ENCODE assay signal across 8 cellular contexts in genomic region chr17:17693955-17694228, GRCh38. TPM values are rescaled to one million over a fixed set of nuclear protein-coding genes. Genes with fewer than 3 reads are reported as not detected.
DNase-seq lines count a peak whose midpoint lies in the region; ATAC-seq, FAIRE-seq and TF ChIP-seq lines count a peak whose summit lies in the region.

No MANE protein-coding gene starts in this region.

- FAIRE-seq in keratinocyte (lab: Jason Lieb, UNC) = no peak

- H3K4me1 ChIP-seq in keratinocyte (ENCODE audit: control insufficient read depth, extremely low read depth, insufficient read depth, low read length) (peaks cover 70% of the 10 kb centered on the region), thyroid gland (peaks cover 60 to 80% of the 10 kb centered on the region in 2 donors)

- H3K4me2 ChIP-seq in keratinocyte (ENCODE audit: control insufficient read depth, extremely low read depth, insufficient read depth, low read depth, low read length) = peak overlapping the region; percentile 88

- H3K27ac ChIP-seq in keratinocyte (ENCODE audit: control insufficient read depth, insufficient read depth, low read length) = peak overlapping the region; percentile 95
- H3K27ac ChIP-seq in thyroid gland = peak overlapping the region; percentile 94 to 99 (median 98)

- no peak overlapping the region for H2AFZ ChIP-seq in keratinocyte (ENCODE audit: control insufficient read depth, low read length)

- peak overlapping the region; percentile 68 for H3K4me3 Mint-ChIP-seq in activated T-cell treated with anti-CD3 and anti-CD28 coated beads, Interleukin-2, amount 50 U/mL, for 24 hours
- peak overlapping the region; percentile 64 for H3K4me3 Mint-ChIP-seq in activated CD8-positive, alpha-beta T cell treated with anti-CD3 and anti-CD28 coated beads, Interleukin-2, amount 10 ng/mL, durations not matched to agents 7 days and 5 days

- peak overlapping the region; percentile 96 for H3K27ac Mint-ChIP-seq in activated T-cell treated with anti-CD3 and anti-CD28 coated beads, Interleukin-2, amount 50 U/mL, for 24 hours
- H3K27ac Mint-ChIP-seq in activated CD8-positive, alpha-beta T cell treated with anti-CD3 and anti-CD28 coated beads, Interleukin-2, amount 10 ng/mL, durations not matched to agents 7 days and 5 days = peak overlapping the region; percentile 95

- POLR2A ChIA-PET in activated CD8-positive, alpha-beta T cell treated with anti-CD3 and anti-CD28 coated beads, Interleukin-2, amount 10 ng/mL, durations not matched to agents 7 days and 5 days (lab: Charles Lee) = interaction anchor here (1.1 to 5.4 kb wide), 2 partner anchors 11 to 143 kb away, joined by 3 to 38 read pairs; partner anchors contain the start of gene SREBF1

- peaks cover 23% of the 10 kb centered on the region for H4K20me1 ChIP-seq in keratinocyte (ENCODE audit: control insufficient read depth, extremely low read depth, insufficient read depth, low read length)

- no peak for TF ChIP-seq POLR2A in thyroid gland (IDR thresholded peaks at IDR 0.05)

- TF ChIP-seq CTCF in keratinocyte (optimal IDR thresholded peaks at IDR 0.05 in 1 of 3, IDR thresholded peaks at IDR 0.05 in 1 of 3, conservative IDR thresholded peaks at IDR 0.05 in 1 of 3; ENCODE audit: extremely low read depth in 1 of 3, insufficient read depth in 2 of 3, low read length in 3 of 3) (no peak), thyroid gland (IDR thresholded peaks at IDR 0.05) (no peak)

- H3K4me1 Mint-ChIP-seq in activated T-cell treated with anti-CD3 and anti-CD28 coated beads, Interleukin-2, amount 50 U/mL, for 24 hours (ENCODE audit: low read depth) = peaks cover 92% of the 10 kb centered on the region
- H3K4me1 Mint-ChIP-seq in activated CD8-positive, alpha-beta T cell treated with anti-CD3 and anti-CD28 coated beads, Interleukin-2, amount 10 ng/mL, durations not matched to agents 7 days and 5 days (ENCODE audit: low read depth) = peaks cover 74% of the 10 kb centered on the region

- intact Hi-C loops in thyroid gland (cut with DNase I) = no loop called here

- 0 to 14% methylated on average over 1 to 8 of the region's 8 CpGs for WGBS in thyroid gland, 2 donors

- no peaks in the 10 kb centered on the region for H3K9me3 ChIP-seq in keratinocyte (ENCODE audit: control insufficient read depth, low read depth, low read length)
- no peaks in the 10 kb centered on the region for H3K9me3 ChIP-seq in thyroid gland

- H3K36me3 ChIP-seq in keratinocyte (ENCODE audit: control insufficient read depth in 2 of 2, extremely low read depth in 1 of 2, insufficient read depth in 2 of 2, low read length in 2 of 2) (peaks cover 0 to 1% of the 10 kb centered on the region in 2 experiments), thyroid gland (no peaks in the 10 kb centered on the region)

- CTCF ChIA-PET in activated CD8-positive, alpha-beta T cell treated with anti-CD3 and anti-CD28 coated beads, Interleukin-2, amount 10 ng/mL, durations not matched to agents 7 days and 5 days (lab: Charles Lee) = interaction anchor here (1.2 to 1.3 kb wide), 3 partner anchors 118 to 279 kb away, joined by 3 read pairs; partner anchors contain the start of genes DRC3 and TOM1L2

- H3K9me3 Mint-ChIP-seq in activated T-cell treated with anti-CD3 and anti-CD28 coated beads, Interleukin-2, amount 50 U/mL, for 24 hours = no peaks in the 10 kb centered on the region
- H3K9me3 Mint-ChIP-seq in activated CD8-positive, alpha-beta T cell treated with anti-CD3 and anti-CD28 coated beads, Interleukin-2, amount 10 ng/mL, durations not matched to agents 7 days and 5 days (ENCODE audit: insufficient read depth) = no peaks in the 10 kb centered on the region

- DNase-seq in activated T-cell treated with anti-CD3 and anti-CD28 coated beads, Interleukin-2, amount 50 U/mL, for 24 hours = no peak
- DNase-seq in activated T-cell treated with anti-CD3 and anti-CD28 coated beads, Interleukin-2, amount 50 U/mL, for 48 hours = no peak
- no peak for DNase-seq in activated CD8-positive, alpha-beta T cell treated with anti-CD3 and anti-CD28 coated beads, Interleukin-2, amount 10 ng/mL, durations not matched to agents 7 days and 5 days
- DNase-seq in keratinocyte (ENCODE audit: low read depth, low spot score) (no peak), thyroid gland (no peak), glomerular visceral epithelial cell (ENCODE audit: extremely low spot score) (no peak), dermis blood vessel endothelial cell (no peak)

- H3K9ac ChIP-seq in keratinocyte (ENCODE audit: control insufficient read depth, extremely low read depth, insufficient read depth, low read length) = peak overlapping the region; percentile 80

- peaks cover 5% of the 10 kb centered on the region for H3K36me3 Mint-ChIP-seq in activated T-cell treated with anti-CD3 and anti-CD28 coated beads, Interleukin-2, amount 50 U/mL, for 24 hours (ENCODE audit: low read depth)
- no peaks in the 10 kb centered on the region for H3K36me3 Mint-ChIP-seq in activated CD8-positive, alpha-beta T cell treated with anti-CD3 and anti-CD28 coated beads, Interleukin-2, amount 10 ng/mL, durations not matched to agents 7 days and 5 days (ENCODE audit: low read depth)

- no peaks in the 10 kb centered on the region for H3K27me3 Mint-ChIP-seq in activated T-cell treated with anti-CD3 and anti-CD28 coated beads, Interleukin-2, amount 50 U/mL, for 24 hours
- no peaks in the 10 kb centered on the region for H3K27me3 Mint-ChIP-seq in activated CD8-positive, alpha-beta T cell treated with anti-CD3 and anti-CD28 coated beads, Interleukin-2, amount 10 ng/mL, durations not matched to agents 7 days and 5 days (ENCODE audit: low read depth)

- dilution Hi-C loops in keratinocyte (cut with MboI; ENCODE audit: extremely low pct_ligation_motif_present, low sequenced_read_pairs) = no loop called here

- ATAC-seq in activated CD8-positive, alpha-beta T cell treated with anti-CD3 and anti-CD28 coated beads, Interleukin-2, amount 10 ng/mL, durations not matched to agents 7 days and 5 days = peak; percentile 2
- no peak for ATAC-seq in GM19324 (IDR thresholded peaks at IDR 0.05; ENCODE audit: low FRiP score, unreplicated experiment)

- H3K27me3 ChIP-seq in keratinocyte (ENCODE audit: control insufficient read depth, extremely low read depth, insufficient read depth, low read length) (no peaks in the 10 kb centered on the region), thyroid gland (no peaks in the 10 kb centered on the region)

- peaks cover 85% of the 10 kb centered on the region for H3K79me2 ChIP-seq in keratinocyte (ENCODE audit: control insufficient read depth, insufficient read depth, low read length)

- H3K4me3 ChIP-seq in keratinocyte (ENCODE audit: control insufficient read depth in 2 of 3, extremely low read depth in 1 of 3, insufficient read depth in 2 of 3, low read depth in 1 of 3, low read length in 3 of 3) = peak overlapping the region in 2 of 3 experiments; percentile 51 to 53
- peak overlapping the region in 1 of 3 donors; percentile 54 for H3K4me3 ChIP-seq in thyroid gland (replicated peaks in 1 of 3)

- H3K9me1 ChIP-seq in keratinocyte (ENCODE audit: control insufficient read depth, extremely low read depth, insufficient read depth, low read length) = peaks cover 9% of the 10 kb centered on the region

RNA-seq across cellular contexts. Expression of gene RAI1, which starts 12.6 kb away (rescaled TPM):
- 10 to 100 TPM; 24.4 to 24.6 TPM for total RNA-seq in activated CD8-positive, alpha-beta T cell treated with anti-CD3 and anti-CD28 coated beads, Interleukin-2, amount 10 ng/mL, durations not matched to agents 7 days and 5 days
- 2.6 to 3.8 TPM (median 3.2 TPM) in 3 replicates for polyA plus RNA-seq in keratinocyte
- polyA plus RNA-seq in keratinocyte (2011; ENCODE audit: low read depth) = 4.4 TPM
- 1.5 and 4.3 TPM in 2 replicates for polyA plus RNA-seq in keratinocyte (2011; cell fraction: cytosol; rRNA removed)
- 12.7 and 22.4 TPM in 2 replicates for polyA plus RNA-seq in keratinocyte (2011; cell fraction: nucleus; rRNA removed)
- 7.9 and 17.1 TPM in 2 replicates for polyA plus RNA-seq in keratinocyte (2012; ENCODE audit: low replicate concordance)
- polyA minus RNA-seq in keratinocyte = 7.0 to 17.7 TPM (median 7.2 TPM) in 3 replicates
- 12.1 TPM for polyA minus RNA-seq in keratinocyte (2011; cell fraction: cytosol; rRNA and poly(A)+ RNA removed)
- polyA minus RNA-seq in keratinocyte (2011; cell fraction: nucleus; rRNA and poly(A)+ RNA removed) = 16.7 and 20.6 TPM in 2 replicates
- 10 to 100 TPM; 19.1 to 52.3 (median 34.1) TPM for total RNA-seq in thyroid gland
- 10.4 and 17.9 TPM in 2 replicates for total RNA-seq in dermis blood vessel endothelial cell
